11 cellular contexts compared by ENCODE assay signal in genomic region chr15:90003736-90004135, GRCh38. TPM values are rescaled to one million over a fixed set of nuclear protein-coding genes. Genes with fewer than 3 reads are reported as not detected.
DNase-seq lines count a peak whose midpoint lies in the region; ATAC-seq and TF ChIP-seq lines count a peak whose summit lies in the region.
"Had no signal": no experiment of that assay in that cellular context is flagged by ENCODE, and none has a peak within 500 bp of the region (broad histone marks: within the 10 kb centered on the region; RNA-seq: fewer than 3 reads in every experiment).

No MANE protein-coding gene starts in this region.

- peak overlapping the region; percentile 87 to 89 (median 88) for H3K4me3 Mint-ChIP-seq in brain
- peak overlapping the region; percentile 83 for H3K4me3 Mint-ChIP-seq in mesothelial cell of epicardium
- H3K4me3 Mint-ChIP-seq in stimulated activated effector memory CD8-positive, alpha-beta T cell treated with anti-CD3 and anti-CD28 coated beads, Interleukin-12 subunit alpha, Interleukin-12 subunit beta, amount 100 ng/mL, for 72 hours = no peak overlapping the region

- DNase-seq in left ventricle myocardium inferior (no peak), Right ventricle myocardium superior (no peak), mesothelial cell of epicardium (ENCODE audit: low spot score in 2 of 2, unreplicated experiment in 2 of 2) (no peak), upper lobe of left lung (peak in 1 of 2 donors; percentile 18)
- no peak for DNase-seq in stimulated activated effector memory CD8-positive, alpha-beta T cell treated with anti-CD3 and anti-CD28 coated beads, Interleukin-12 subunit alpha, Interleukin-12 subunit beta, amount 100 ng/mL, for 72 hours (ENCODE audit: low spot score in 2 of 2)
- no peak for DNase-seq in activated CD4-positive, CD25-positive, alpha-beta regulatory T cell treated with anti-CD3 and anti-CD28 coated beads, Interleukin-2, amount 50 U/mL, for 72 hours
- DNase-seq: anterior cingulate cortex, NCI-H2081 treated with DMSO at 0.1 percent for 48 hours had no signal

- WGBS in upper lobe of left lung, 2 donors = 88 to 89% methylated on average over 7 of the region's 7 CpGs

- H3K9me3 ChIP-seq in left ventricle myocardium inferior (replicated peaks) = no peaks in the 10 kb centered on the region
- H3K9me3 ChIP-seq in upper lobe of left lung = no peaks in the 10 kb centered on the region

- ATAC-seq in Right ventricle myocardium superior (ENCODE audit: poor library complexity) (no peak), upper lobe of left lung (ENCODE audit: low FRiP score in 2 of 2) (no peak), GM19463 (IDR thresholded peaks at IDR 0.05; ENCODE audit: unreplicated experiment) (no peak)
- no peak for ATAC-seq in stimulated activated effector memory CD8-positive, alpha-beta T cell treated with anti-CD3 and anti-CD28 coated beads, Interleukin-12 subunit alpha, Interleukin-12 subunit beta, amount 100 ng/mL, for 72 hours

- H3K4me1 Mint-ChIP-seq in brain (peaks cover 68% of the 10 kb centered on the region), mesothelial cell of epicardium (peaks cover 33% of the 10 kb centered on the region)
- H3K4me1 Mint-ChIP-seq in stimulated activated effector memory CD8-positive, alpha-beta T cell treated with anti-CD3 and anti-CD28 coated beads, Interleukin-12 subunit alpha, Interleukin-12 subunit beta, amount 100 ng/mL, for 72 hours = peaks cover 65% of the 10 kb centered on the region

- TF ChIP-seq CTCF in left ventricle myocardium inferior (IDR thresholded peaks at IDR 0.05; ENCODE audit: borderline replicate concordance) = no peak
- no peak for TF ChIP-seq CTCF in brain (conservative IDR thresholded peaks at IDR 0.05)
- no peak for TF ChIP-seq CTCF in mesothelial cell of epicardium (IDR thresholded peaks at IDR 0.05; ENCODE audit: unreplicated experiment)
- no peak for TF ChIP-seq CTCF in upper lobe of left lung (IDR thresholded peaks at IDR 0.05)

- TF ChIP-seq EP300 in upper lobe of left lung (IDR thresholded peaks at IDR 0.05) = no peak

- H3K36me3 ChIP-seq in left ventricle myocardium inferior (no peaks in the 10 kb centered on the region), upper lobe of left lung (no peaks in the 10 kb centered on the region)

- H3K4me3 ChIP-seq in left ventricle myocardium inferior = peak overlapping the region; percentile 94
- peak overlapping the region in 1 of 4 donors; percentile 68 for H3K4me3 ChIP-seq in upper lobe of left lung

- intact Hi-C loops in left ventricle myocardium inferior (cut with micrococcal nuclease) = no loop called here
- intact Hi-C loops in Right ventricle myocardium superior (cut with DNase I) = loop anchor here (5.0 kb wide), 1 partner anchor 69 kb away; no protein-coding TSS in a partner anchor

- H3K27me3 Mint-ChIP-seq in brain = peaks cover 4% of the 10 kb centered on the region
- H3K27me3 Mint-ChIP-seq in mesothelial cell of epicardium (ENCODE audit: low read depth) = no peaks in the 10 kb centered on the region

- H3K27me3 ChIP-seq in left ventricle myocardium inferior (ENCODE audit: low read depth) (no peaks in the 10 kb centered on the region), upper lobe of left lung (no peaks in the 10 kb centered on the region)

- TF ChIP-seq POLR2A in upper lobe of left lung (IDR thresholded peaks at IDR 0.05) = no peak

- H3K9me3 Mint-ChIP-seq in brain = peaks cover 0 to 2% (median 0%) of the 10 kb centered on the region in 5 experiments
- H3K9me3 Mint-ChIP-seq in mesothelial cell of epicardium = no peaks in the 10 kb centered on the region
- H3K9me3 Mint-ChIP-seq in stimulated activated effector memory CD8-positive, alpha-beta T cell treated with anti-CD3 and anti-CD28 coated beads, Interleukin-12 subunit alpha, Interleukin-12 subunit beta, amount 100 ng/mL, for 72 hours = no peaks in the 10 kb centered on the region
- H3K9me3 Mint-ChIP-seq: T-helper 1 cell treated with Interleukin-12 subunit alpha and Interleukin-12 subunit beta and Interleukin-4 antibody, amounts not matched to agents 30 μg/mL and 1 μg/mL, for 36 hours had no signal

- peak overlapping the region; percentile 5 to 88 (median 36) for H3K27ac Mint-ChIP-seq in brain
- peak overlapping the region; percentile 64 for H3K27ac Mint-ChIP-seq in mesothelial cell of epicardium
- no peak overlapping the region for H3K27ac Mint-ChIP-seq in stimulated activated effector memory CD8-positive, alpha-beta T cell treated with anti-CD3 and anti-CD28 coated beads, Interleukin-12 subunit alpha, Interleukin-12 subunit beta, amount 100 ng/mL, for 72 hours
- H3K27ac Mint-ChIP-seq: T-helper 1 cell treated with Interleukin-12 subunit alpha and Interleukin-12 subunit beta and Interleukin-4 antibody, amounts not matched to agents 30 μg/mL and 1 μg/mL, for 36 hours had no signal

- H3K36me3 Mint-ChIP-seq in brain = peaks cover 5% of the 10 kb centered on the region
- H3K36me3 Mint-ChIP-seq in mesothelial cell of epicardium = no peaks in the 10 kb centered on the region
- peaks cover 16% of the 10 kb centered on the region for H3K36me3 Mint-ChIP-seq in stimulated activated effector memory CD8-positive, alpha-beta T cell treated with anti-CD3 and anti-CD28 coated beads, Interleukin-12 subunit alpha, Interleukin-12 subunit beta, amount 100 ng/mL, for 72 hours

- H3K27ac ChIP-seq in left ventricle myocardium inferior (replicated peaks) (peak overlapping the region; percentile 89), upper lobe of left lung (peak overlapping the region; percentile 93 to 97 (median 94))

- peaks cover 64% of the 10 kb centered on the region for H3K4me1 ChIP-seq in left ventricle myocardium inferior
- peaks cover 49 to 78% (median 62%) of the 10 kb centered on the region in 4 donors for H3K4me1 ChIP-seq in upper lobe of left lung

RNA-seq across cellular contexts. Expression of gene ZNF710, which starts 2.6 kb away (rescaled TPM):
- total RNA-seq in left ventricle myocardium inferior = 5.5 TPM
- 4.9 TPM for total RNA-seq in Right ventricle myocardium superior
- 8.6 TPM for polyA plus RNA-seq in brain (ENCODE audit: insufficient read depth, low read depth, low replicate concordance)
- total RNA-seq in mesothelial cell of epicardium = 30.3 to 31.7 TPM (median 30.4 TPM) in 3 replicates
- 10 to 100 TPM; 26.0 to 51.3 (median 44.5) TPM for total RNA-seq in upper lobe of left lung
